Comparison of ENCODE assay signal across 1 cellular context in genomic region chr1:201170533-201171062, GRCh38.
TF ChIP-seq lines count a peak whose summit lies in the region.

No MANE protein-coding gene starts in this region.

TF ChIP-seq in HEK293, 187 proteins besides CTCF, POLR2A, EP300 and RAD21 (continued from another document):
- TF ChIP-seq ZNF394 (tag by site-specific recombination; IDR thresholded peaks at IDR 0.05; ENCODE audit: borderline replicate concordance) (no peak), BCL11A (tag by site-specific recombination; IDR thresholded peaks at IDR 0.05; ENCODE audit: low read depth) (peak; percentile 60; the same call in 1 of the 2 replicates), ZNF335 (tag by site-specific recombination; conservative IDR thresholded peaks at IDR 0.05) (peak; percentile 91), ZNF48 (tag by site-specific recombination; IDR thresholded peaks at IDR 0.05) (no peak), ZNF26 (tag by site-specific recombination; IDR thresholded peaks at IDR 0.05) (no peak), ZNF654 (tag by site-specific recombination; IDR thresholded peaks at IDR 0.05; ENCODE audit: low read depth) (no peak), ZBTB44 (tag by site-specific recombination; IDR thresholded peaks at IDR 0.05) (peak; percentile 74), ZBTB26 (tag by site-specific recombination; optimal IDR thresholded peaks at IDR 0.05) (no peak), KLF8 (tag by site-specific recombination; IDR thresholded peaks at IDR 0.05) (peak; percentile 65; the same call in 1 of the 2 replicates), ZNF138 (tag by site-specific recombination; IDR thresholded peaks at IDR 0.05; ENCODE audit: borderline replicate concordance) (no peak), MYNN (tag by site-specific recombination; IDR thresholded peaks at IDR 0.05; ENCODE audit: borderline replicate concordance) (no peak), KLF10 (tag by site-specific recombination; IDR thresholded peaks at IDR 0.05) (0 out of 2 replicates have a peak, but pooled peaks have one; percentile 61), ZNF112 (tag by site-specific recombination; IDR thresholded peaks at IDR 0.05) (no peak), ZIC2 (tag by site-specific recombination; IDR thresholded peaks at IDR 0.05) (no peak), ZNF362 (tag by site-specific recombination; IDR thresholded peaks at IDR 0.05) (no peak), ZNF202 (tag by site-specific recombination; IDR thresholded peaks at IDR 0.05; ENCODE audit: borderline replicate concordance) (no peak), GLIS1 (tag by site-specific recombination; IDR thresholded peaks at IDR 0.05) (no peak), ZNF558 (tag by site-specific recombination; IDR thresholded peaks at IDR 0.05) (peak; percentile 36; the same call in 1 of the 2 replicates), ZNF155 (tag by site-specific recombination; IDR thresholded peaks at IDR 0.05) (no peak), ZBTB7A (tag by site-specific recombination; IDR thresholded peaks at IDR 0.05; ENCODE audit: low read depth) (no peak), ZXDB (tag by site-specific recombination; IDR thresholded peaks at IDR 0.05) (0 out of 2 replicates have a peak, but pooled peaks have one; percentile 26), REST (tag by site-specific recombination; IDR thresholded peaks at IDR 0.05) (no peak), MEIS1 (CRISPR knock-in tag; IDR thresholded peaks at IDR 0.05; ENCODE audit: borderline replicate concordance) (no peak), AEBP2 (tag by site-specific recombination; IDR thresholded peaks at IDR 0.05; ENCODE audit: borderline replicate concordance) (no peak), ZNF621 (tag by site-specific recombination; IDR thresholded peaks at IDR 0.05) (no peak), ZNF529 (tag by site-specific recombination; IDR thresholded peaks at IDR 0.05; ENCODE audit: insufficient replicate concordance) (no peak), ZBTB1 (tag by site-specific recombination; IDR thresholded peaks at IDR 0.05) (no peak)
- TF ChIP-seq, protein P1, sequence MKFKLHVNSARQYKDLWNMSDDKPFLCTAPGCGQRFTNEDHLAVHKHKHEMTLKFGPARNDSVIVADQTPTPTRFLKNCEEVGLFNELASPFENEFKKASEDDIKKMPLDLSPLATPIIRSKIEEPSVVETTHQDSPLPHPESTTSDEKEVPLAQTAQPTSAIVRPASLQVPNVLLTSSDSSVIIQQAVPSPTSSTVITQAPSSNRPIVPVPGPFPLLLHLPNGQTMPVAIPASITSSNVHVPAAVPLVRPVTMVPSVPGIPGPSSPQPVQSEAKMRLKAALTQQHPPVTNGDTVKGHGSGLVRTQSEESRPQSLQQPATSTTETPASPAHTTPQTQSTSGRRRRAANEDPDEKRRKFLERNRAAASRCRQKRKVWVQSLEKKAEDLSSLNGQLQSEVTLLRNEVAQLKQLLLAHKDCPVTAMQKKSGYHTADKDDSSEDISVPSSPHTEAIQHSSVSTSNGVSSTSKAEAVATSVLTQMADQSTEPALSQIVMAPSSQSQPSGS (tag by site-specific recombination; IDR thresholded peaks at IDR 0.05; ENCODE audit: low read depth): peak; percentile 67
